In genomic region chr19:10586396-10586795, GRCh38 we compare ENCODE assay signal across 21 cellular contexts. TPM values are rescaled to one million over a fixed set of nuclear protein-coding genes. Genes with fewer than 3 reads are reported as not detected.
A peak's percentile ranks its signal among the peaks of the same experiment; 100 is the strongest.
DNase-seq lines count a peak whose midpoint lies in the region; ATAC-seq, FAIRE-seq and TF ChIP-seq lines count a peak whose summit lies in the region.
"Had no signal": no experiment of that assay in that cellular context is flagged by ENCODE, and none has a peak within 500 bp of the region (broad histone marks: within the 10 kb centered on the region; RNA-seq: fewer than 3 reads in every experiment).

No MANE protein-coding gene starts in this region.

- H3K4me3 ChIP-seq in H7 (ENCODE audit: insufficient read depth, low read depth, low read length) (peak overlapping the region; percentile 67; the same call in 1 of the 2 replicates), bronchial epithelial cell (ENCODE audit: low read depth, low read length) (peak overlapping the region; percentile 96), keratinocyte (ENCODE audit: control insufficient read depth in 2 of 3, extremely low read depth in 1 of 3, insufficient read depth in 2 of 3, low read depth in 1 of 3, low read length in 3 of 3) (peak overlapping the region; percentile 59 to 85 (median 79)), rectal smooth muscle tissue (ENCODE audit: low read length) (peak overlapping the region; percentile 67), Karpas-422 (ENCODE audit: low read length) (no peak overlapping the region)
- H3K4me3 ChIP-seq: gastrocnemius medialis had no signal

- DNase-seq in H7: no peak
- no peak for DNase-seq in bronchial epithelial cell (ENCODE audit: low read depth)
- DNase-seq in keratinocyte (ENCODE audit: low read depth, low spot score): no peak
- DNase-seq in DMS79 (lab: John Stamatoyannopoulos, UW): no peak
- DNase-seq in Karpas-422: no peak
- DNase-seq: ACHN; activated B cell treated with CpG ODN at 0.5 μM for 24 hours; CD4-positive, alpha-beta T cell; DND-41; gastrocnemius medialis; islet precursor cell; Kasumi-1; midbrain; NK-92 treated with Interleukin-12 subunit alpha and Interleukin-12 subunit beta, amount 100 ng/mL, for 24 hours; occipital lobe had no signal

- peak overlapping the region; percentile 89 for H3K9ac ChIP-seq in keratinocyte (ENCODE audit: control insufficient read depth, extremely low read depth, insufficient read depth, low read length)
- H3K9ac ChIP-seq in rectal smooth muscle tissue (ENCODE audit: low read length): no peak overlapping the region
- H3K9ac ChIP-seq in Karpas-422 (ENCODE audit: low read length): no peak overlapping the region

- H3K9me2 ChIP-seq in Karpas-422 (replicated peaks; ENCODE audit: insufficient read depth, low read length): no peaks in the 10 kb centered on the region

- H3K9me3 ChIP-seq in keratinocyte (ENCODE audit: control insufficient read depth, low read depth, low read length) (no peaks in the 10 kb centered on the region), Karpas-422 (ENCODE audit: low read length) (no peaks in the 10 kb centered on the region)
- H3K9me3 ChIP-seq: gastrocnemius medialis had no signal

- no peak for FAIRE-seq in bronchial epithelial cell (lab: Jason Lieb, UNC)
- no peak for FAIRE-seq in keratinocyte (lab: Jason Lieb, UNC)

- TF ChIP-seq CTCF in bronchial epithelial cell (IDR thresholded peaks at IDR 0.05; ENCODE audit: insufficient read depth, low read length, severe bottlenecking): no peak
- TF ChIP-seq CTCF in keratinocyte (optimal IDR thresholded peaks at IDR 0.05 in 1 of 3, IDR thresholded peaks at IDR 0.05 in 1 of 3, conservative IDR thresholded peaks at IDR 0.05 in 1 of 3; ENCODE audit: extremely low read depth in 1 of 3, insufficient read depth in 2 of 3, low read length in 3 of 3): no peak

- H3K27ac ChIP-seq in keratinocyte (ENCODE audit: control insufficient read depth, insufficient read depth, low read length): peak overlapping the region; percentile 73
- no peak overlapping the region for H3K27ac ChIP-seq in rectal smooth muscle tissue (ENCODE audit: low read depth, low read length)
- H3K27ac ChIP-seq in Karpas-422 (ENCODE audit: low read length): no peak overlapping the region
- H3K27ac ChIP-seq: gastrocnemius medialis had no signal

- H3K4me1 ChIP-seq in keratinocyte (ENCODE audit: control insufficient read depth, extremely low read depth, insufficient read depth, low read length) (peaks cover 6% of the 10 kb centered on the region), rectal smooth muscle tissue (ENCODE audit: control insufficient read depth, insufficient read depth, low read length) (no peaks in the 10 kb centered on the region), Karpas-422 (ENCODE audit: low read length) (peaks cover 1% of the 10 kb centered on the region)

- H3K4me2 ChIP-seq in keratinocyte (ENCODE audit: control insufficient read depth, extremely low read depth, insufficient read depth, low read depth, low read length): peak overlapping the region; percentile 96
- H3K4me2 ChIP-seq in Karpas-422 (ENCODE audit: low read depth, low read length, poor library complexity, severe bottlenecking): no peak overlapping the region

- H3K27me3 ChIP-seq in H7 (ENCODE audit: control insufficient read depth, insufficient read depth, low read length) (peaks cover 2% of the 10 kb centered on the region; the same call in 1 of the 2 replicates), bronchial epithelial cell (ENCODE audit: control insufficient read depth, insufficient read depth, low read length) (no peaks in the 10 kb centered on the region), keratinocyte (ENCODE audit: control insufficient read depth, extremely low read depth, insufficient read depth, low read length) (no peaks in the 10 kb centered on the region), rectal smooth muscle tissue (ENCODE audit: control insufficient read depth, insufficient read depth, low read length) (peaks cover 5% of the 10 kb centered on the region), Karpas-422 (ENCODE audit: low read length) (no peaks in the 10 kb centered on the region)

- ATAC-seq in GM18511 (IDR thresholded peaks at IDR 0.05; ENCODE audit: unreplicated experiment) (no peak), GM21367 (IDR thresholded peaks at IDR 0.05; ENCODE audit: unreplicated experiment) (no peak)
- ATAC-seq: gastrocnemius medialis, Right ventricle myocardium inferior had no signal

- no peaks in the 10 kb centered on the region for H3K9me1 ChIP-seq in keratinocyte (ENCODE audit: control insufficient read depth, extremely low read depth, insufficient read depth, low read length)

- peaks cover 6% of the 10 kb centered on the region for H3K36me3 ChIP-seq in H7 (replicated peaks; ENCODE audit: control insufficient read depth, insufficient read depth, low read length)
- peaks cover 11% of the 10 kb centered on the region for H3K36me3 ChIP-seq in bronchial epithelial cell (ENCODE audit: control insufficient read depth, insufficient read depth, low read length)
- H3K36me3 ChIP-seq in keratinocyte (ENCODE audit: control insufficient read depth in 2 of 2, extremely low read depth in 1 of 2, insufficient read depth in 2 of 2, low read length in 2 of 2): peaks cover 6 to 7% of the 10 kb centered on the region in 2 experiments
- no peaks in the 10 kb centered on the region for H3K36me3 ChIP-seq in rectal smooth muscle tissue (ENCODE audit: control insufficient read depth, insufficient read depth, low read length)
- no peaks in the 10 kb centered on the region for H3K36me3 ChIP-seq in Karpas-422 (ENCODE audit: insufficient read depth, low read length)
- H3K36me3 ChIP-seq: gastrocnemius medialis had no signal

- H2AFZ ChIP-seq in keratinocyte (ENCODE audit: control insufficient read depth, low read length) (no peak overlapping the region), Karpas-422 (ENCODE audit: low read length) (no peak overlapping the region)

- dilution Hi-C loops in keratinocyte (cut with MboI; ENCODE audit: extremely low pct_ligation_motif_present, low sequenced_read_pairs): no loop called here

- H3K79me2 ChIP-seq in keratinocyte (ENCODE audit: control insufficient read depth, insufficient read depth, low read length) (peaks cover 21% of the 10 kb centered on the region), Karpas-422 (ENCODE audit: low read length) (no peaks in the 10 kb centered on the region)

- H4K20me1 ChIP-seq in keratinocyte (ENCODE audit: control insufficient read depth, extremely low read depth, insufficient read depth, low read length) (peaks cover under 1% of the 10 kb centered on the region), Karpas-422 (ENCODE audit: insufficient read depth, low read depth, low read length) (no peaks in the 10 kb centered on the region)

RNA-seq across cellular contexts. Expression of gene AP1M2, which starts 0.7 kb away (rescaled TPM):
- 16.4 and 23.7 TPM in 2 replicates for total RNA-seq in H7 (2014; rRNA removed; shearing (Covaris generic))
- 114 and 135 TPM in 2 replicates for total RNA-seq in bronchial epithelial cell
- 83.1 to 122 TPM (median 109 TPM) in 3 replicates for polyA plus RNA-seq in keratinocyte
- polyA plus RNA-seq in keratinocyte (2011; ENCODE audit: low read depth): 32.6 TPM
- polyA plus RNA-seq in keratinocyte (2011; cell fraction: cytosol; rRNA removed): 89.6 and 103 TPM in 2 replicates
- 68.6 and 85.6 TPM in 2 replicates for polyA plus RNA-seq in keratinocyte (2011; cell fraction: nucleus; rRNA removed)
- 76.8 and 87.2 TPM in 2 replicates for polyA plus RNA-seq in keratinocyte (2012; ENCODE audit: low replicate concordance)
- 137 to 221 TPM (median 160 TPM) in 3 replicates for polyA minus RNA-seq in keratinocyte
- 129 TPM for polyA minus RNA-seq in keratinocyte (2011; cell fraction: cytosol; rRNA and poly(A)+ RNA removed)
- 42.7 and 56.3 TPM in 2 replicates for polyA minus RNA-seq in keratinocyte (2011; cell fraction: nucleus; rRNA and poly(A)+ RNA removed)
- not detected in 2 replicates for total RNA-seq in Karpas-422 (2014; rRNA removed; shearing (Covaris generic); ENCODE audit: low replicate concordance)
- total RNA-seq: activated B cell treated with CpG ODN at 0.5 μM for 24 hours; activated CD8-positive, alpha-beta memory T cell treated with anti-CD3 and anti-CD28 coated beads for 36 hours; occipital lobe; Right ventricle myocardium inferior; T-helper 1 cell treated with Interleukin-12 subunit alpha and Interleukin-12 subunit beta and Interleukin-4 antibody, amounts not matched to agents 30 ng/mL and 1 ng/mL, for 36 hours had no signal

RNA-seq across cellular contexts. Expression of gene CDKN2D, which starts 17.6 kb away (rescaled TPM):
- 4.7 and 5.6 TPM in 2 replicates for total RNA-seq in H7 (2014; rRNA removed; shearing (Covaris generic))
- total RNA-seq in bronchial epithelial cell: 6.6 and 13.3 TPM in 2 replicates
- 3.9 to 7.3 TPM (median 6.8 TPM) in 3 replicates for polyA plus RNA-seq in keratinocyte
- polyA plus RNA-seq in keratinocyte (2011; ENCODE audit: low read depth): 1.9 TPM
- 4.1 and 8.0 TPM in 2 replicates for polyA plus RNA-seq in keratinocyte (2011; cell fraction: cytosol; rRNA removed)
- polyA plus RNA-seq in keratinocyte (2011; cell fraction: nucleus; rRNA removed): 4.1 and 5.0 TPM in 2 replicates
- 4.8 and 13.1 TPM in 2 replicates for polyA plus RNA-seq in keratinocyte (2012; ENCODE audit: low replicate concordance)
- polyA minus RNA-seq in keratinocyte: 2.5 to 6.5 TPM (median 2.8 TPM) in 3 replicates
- 10.0 TPM for polyA minus RNA-seq in keratinocyte (2011; cell fraction: cytosol; rRNA and poly(A)+ RNA removed)
- 0.93 and 0.95 TPM in 2 replicates for polyA minus RNA-seq in keratinocyte (2011; cell fraction: nucleus; rRNA and poly(A)+ RNA removed)
- total RNA-seq in Karpas-422 (2014; rRNA removed; shearing (Covaris generic); ENCODE audit: low replicate concordance): 2.3 and 3.7 TPM in 2 replicates

RNA-seq across cellular contexts. Expression of gene KRI1, which starts 20.6 kb away (rescaled TPM):
- 19.3 and 21.6 TPM in 2 replicates for total RNA-seq in H7 (2014; rRNA removed; shearing (Covaris generic))
- 8.2 and 11.0 TPM in 2 replicates for total RNA-seq in bronchial epithelial cell
- polyA plus RNA-seq in keratinocyte: 13.4 to 19.0 TPM (median 13.5 TPM) in 3 replicates
- polyA plus RNA-seq in keratinocyte (2011; ENCODE audit: low read depth): 48.2 TPM
- 7.6 and 12.7 TPM in 2 replicates for polyA plus RNA-seq in keratinocyte (2011; cell fraction: cytosol; rRNA removed)
- polyA plus RNA-seq in keratinocyte (2011; cell fraction: nucleus; rRNA removed): 41.0 and 42.6 TPM in 2 replicates
- polyA plus RNA-seq in keratinocyte (2012; ENCODE audit: low replicate concordance): 12.5 and 20.2 TPM in 2 replicates
- polyA minus RNA-seq in keratinocyte: 4.5 to 7.4 TPM (median 5.3 TPM) in 3 replicates
- 13.8 TPM for polyA minus RNA-seq in keratinocyte (2011; cell fraction: cytosol; rRNA and poly(A)+ RNA removed)
- 8.1 and 9.8 TPM in 2 replicates for polyA minus RNA-seq in keratinocyte (2011; cell fraction: nucleus; rRNA and poly(A)+ RNA removed)
- total RNA-seq in Karpas-422 (2014; rRNA removed; shearing (Covaris generic); ENCODE audit: low replicate concordance): 30.0 and 41.7 TPM in 2 replicates

RNA-seq across cellular contexts. Expression of gene SLC44A2, which starts 39.0 kb away (rescaled TPM):
- total RNA-seq in H7 (2014; rRNA removed; shearing (Covaris generic)): 39.4 and 43.0 TPM in 2 replicates
- total RNA-seq in bronchial epithelial cell: 18.7 and 36.0 TPM in 2 replicates
- 78.7 to 148 TPM (median 94.7 TPM) in 3 replicates for polyA plus RNA-seq in keratinocyte
- polyA plus RNA-seq in keratinocyte (2011; ENCODE audit: low read depth): 78.0 TPM
- polyA plus RNA-seq in keratinocyte (2011; cell fraction: cytosol; rRNA removed): 85.3 and 87.1 TPM in 2 replicates
- polyA plus RNA-seq in keratinocyte (2011; cell fraction: nucleus; rRNA removed): 182 and 185 TPM in 2 replicates
- polyA plus RNA-seq in keratinocyte (2012; ENCODE audit: low replicate concordance): 110 and 189 TPM in 2 replicates
- polyA minus RNA-seq in keratinocyte: 141 to 357 TPM (median 142 TPM) in 3 replicates
- 132 TPM for polyA minus RNA-seq in keratinocyte (2011; cell fraction: cytosol; rRNA and poly(A)+ RNA removed)
- polyA minus RNA-seq in keratinocyte (2011; cell fraction: nucleus; rRNA and poly(A)+ RNA removed): 103 and 135 TPM in 2 replicates
- total RNA-seq in Karpas-422 (2014; rRNA removed; shearing (Covaris generic); ENCODE audit: low replicate concordance): 38.2 and 48.0 TPM in 2 replicates

RNA-seq across cellular contexts. Expression of gene ATG4D, which starts 42.7 kb away (rescaled TPM):
- total RNA-seq in H7 (2014; rRNA removed; shearing (Covaris generic)): 95.6 and 105 TPM in 2 replicates
- total RNA-seq in bronchial epithelial cell: 30.3 and 37.5 TPM in 2 replicates
- 12.6 to 17.9 TPM (median 15.5 TPM) in 3 replicates for polyA plus RNA-seq in keratinocyte
- 6.1 TPM for polyA plus RNA-seq in keratinocyte (2011; ENCODE audit: low read depth)
- 12.4 and 19.5 TPM in 2 replicates for polyA plus RNA-seq in keratinocyte (2011; cell fraction: cytosol; rRNA removed)
- 22.0 and 29.4 TPM in 2 replicates for polyA plus RNA-seq in keratinocyte (2011; cell fraction: nucleus; rRNA removed)
- 19.0 and 37.1 TPM in 2 replicates for polyA plus RNA-seq in keratinocyte (2012; ENCODE audit: low replicate concordance)
- polyA minus RNA-seq in keratinocyte: 8.8 to 43.4 TPM (median 16.2 TPM) in 3 replicates
- 30.3 TPM for polyA minus RNA-seq in keratinocyte (2011; cell fraction: cytosol; rRNA and poly(A)+ RNA removed)
- polyA minus RNA-seq in keratinocyte (2011; cell fraction: nucleus; rRNA and poly(A)+ RNA removed): 9.8 and 10.8 TPM in 2 replicates
- 7.0 and 15.2 TPM in 2 replicates for total RNA-seq in Karpas-422 (2014; rRNA removed; shearing (Covaris generic); ENCODE audit: low replicate concordance)

Comparison
In these comparisons a context has a peak if more than half of its experiments do, and no peak if none do; other contexts are left out.
1. RNA of gene AP1M2, which starts 0.7 kb away (total RNA-seq): 114 to 135 TPM in bronchial epithelial cell and 16.4 to 23.7 TPM in H7; not detected in Karpas-422; every median in the first group is over 10 times any median in the second.